ENCODE assay signal across 16 cellular contexts in genomic region chr10:50576245-50576815, GRCh38. TPM values are rescaled to one million over a fixed set of nuclear protein-coding genes. Genes with fewer than 3 reads are reported as not detected.
DNase-seq lines count a peak whose midpoint lies in the region; ATAC-seq and TF ChIP-seq lines count a peak whose summit lies in the region.
"Had no signal": no experiment of that assay in that cellular context is flagged by ENCODE, and none has a peak within 500 bp of the region (broad histone marks: within the 10 kb centered on the region; RNA-seq: fewer than 3 reads in every experiment).

No MANE protein-coding gene starts in this region.

- peak; percentile 33 for ATAC-seq in activated CD4-positive, alpha-beta T cell treated with anti-CD3 and anti-CD28 coated beads for 36 hours
- ATAC-seq in stimulated activated effector memory CD8-positive, alpha-beta T cell treated with anti-CD3 and anti-CD28 coated beads, Interleukin-12 subunit alpha, Interleukin-12 subunit beta, amount 100 ng/mL, for 72 hours, result peak; percentile 82
- ATAC-seq in GM21515 (IDR thresholded peaks at IDR 0.05; ENCODE audit: unreplicated experiment) (no peak), lower lobe of right lung (no peak)
- ATAC-seq: activated CD8-positive, alpha-beta T cell treated with anti-CD3 and anti-CD28 coated beads for 36 hours had no signal

- no peaks in the 10 kb centered on the region for H3K9me3 ChIP-seq in cardiac muscle cell (ENCODE audit: low read depth)
- H3K9me3 ChIP-seq in lower lobe of right lung, result no peaks in the 10 kb centered on the region
- H3K9me3 ChIP-seq: adrenal gland, psoas muscle, uterus had no signal

- no peaks in the 10 kb centered on the region for H3K27me3 ChIP-seq in cardiac muscle cell
- H3K27me3 ChIP-seq in lower lobe of right lung (ENCODE audit: low read depth), result no peaks in the 10 kb centered on the region
- H3K27me3 ChIP-seq: adrenal gland, uterus had no signal

- H3K9me3 Mint-ChIP-seq in activated CD4-positive, alpha-beta T cell treated with anti-CD3 and anti-CD28 coated beads for 36 hours (ENCODE audit: low read depth), result no peaks in the 10 kb centered on the region
- no peaks in the 10 kb centered on the region for H3K9me3 Mint-ChIP-seq in stimulated activated effector memory CD8-positive, alpha-beta T cell treated with anti-CD3 and anti-CD28 coated beads, Interleukin-12 subunit alpha, Interleukin-12 subunit beta, amount 100 ng/mL, for 72 hours
- H3K9me3 Mint-ChIP-seq: activated CD8-positive, alpha-beta T cell treated with anti-CD3 and anti-CD28 coated beads for 36 hours had no signal

- H3K27ac ChIP-seq in cardiac muscle cell (peak overlapping the region; percentile 93), lower lobe of right lung (no peak overlapping the region)
- H3K27ac ChIP-seq: epithelial cell of prostate, psoas muscle, SK-N-MC, uterus had no signal

- no peak overlapping the region for H3K4me3 Mint-ChIP-seq in activated CD4-positive, alpha-beta T cell treated with anti-CD3 and anti-CD28 coated beads for 36 hours
- no peak overlapping the region for H3K4me3 Mint-ChIP-seq in stimulated activated effector memory CD8-positive, alpha-beta T cell treated with anti-CD3 and anti-CD28 coated beads, Interleukin-12 subunit alpha, Interleukin-12 subunit beta, amount 100 ng/mL, for 72 hours
- H3K4me3 Mint-ChIP-seq: activated CD8-positive, alpha-beta T cell treated with anti-CD3 and anti-CD28 coated beads for 36 hours had no signal

- no peaks in the 10 kb centered on the region for H3K36me3 Mint-ChIP-seq in activated CD4-positive, alpha-beta T cell treated with anti-CD3 and anti-CD28 coated beads for 36 hours (ENCODE audit: low read depth)
- no peaks in the 10 kb centered on the region for H3K36me3 Mint-ChIP-seq in stimulated activated effector memory CD8-positive, alpha-beta T cell treated with anti-CD3 and anti-CD28 coated beads, Interleukin-12 subunit alpha, Interleukin-12 subunit beta, amount 100 ng/mL, for 72 hours

- intact Hi-C loops in activated CD4-positive, alpha-beta T cell treated with anti-CD3 and anti-CD28 coated beads for 36 hours (cut with DNase I, micrococcal nuclease), result no loop called here
- intact Hi-C loops in lower lobe of right lung (cut with DNase I), result no loop called here

- H3K4me3 ChIP-seq in cardiac muscle cell (no peak overlapping the region), lower lobe of right lung (no peak overlapping the region)
- H3K4me3 ChIP-seq: adrenal gland, psoas muscle, SK-N-MC, uterus had no signal

- CTCF ChIA-PET in activated CD4-positive, alpha-beta T cell treated with anti-CD3 and anti-CD28 coated beads for 36 hours (lab: Charles Lee), result interaction anchor here (0.6 to 1.3 kb wide), 7 partner anchors 9 to 84 kb away, joined by 3 to 4 read pairs (median 3); no protein-coding TSS in a partner anchor

- DNase-seq in activated CD4-positive, alpha-beta T cell treated with anti-CD3 and anti-CD28 coated beads for 36 hours, result no peak
- DNase-seq in activated CD4-positive, alpha-beta T cell treated with anti-CD3 and anti-CD28 coated beads for 4 hours, result no peak
- DNase-seq in T1000 (lab: John Stamatoyannopoulos, UW) (peak; percentile 23), cardiac muscle cell (ENCODE audit: low read depth in 1 of 2, low spot score in 1 of 2) (peak in 1 of 2 donors; percentile 27), dedifferentiated amniotic fluid mesenchymal stem cell (ENCODE audit: extremely low spot score) (no peak), lower lobe of right lung (no peak)
- DNase-seq in stimulated activated effector memory CD8-positive, alpha-beta T cell treated with anti-CD3 and anti-CD28 coated beads, Interleukin-12 subunit alpha, Interleukin-12 subunit beta, amount 100 ng/mL, for 72 hours (ENCODE audit: low spot score in 2 of 2), result no peak
- DNase-seq: activated CD8-positive, alpha-beta T cell treated with anti-CD3 and anti-CD28 coated beads for 36 hours; Karpas-422; NCI-H226; psoas muscle; uterus had no signal

- H3K27ac Mint-ChIP-seq in activated CD4-positive, alpha-beta T cell treated with anti-CD3 and anti-CD28 coated beads for 36 hours, result no peak overlapping the region
- peak overlapping the region; percentile 71 for H3K27ac Mint-ChIP-seq in stimulated activated effector memory CD8-positive, alpha-beta T cell treated with anti-CD3 and anti-CD28 coated beads, Interleukin-12 subunit alpha, Interleukin-12 subunit beta, amount 100 ng/mL, for 72 hours
- H3K27ac Mint-ChIP-seq: activated CD8-positive, alpha-beta T cell treated with anti-CD3 and anti-CD28 coated beads for 36 hours had no signal

- H3K36me3 ChIP-seq in cardiac muscle cell (no peaks in the 10 kb centered on the region), lower lobe of right lung (no peaks in the 10 kb centered on the region)
- H3K36me3 ChIP-seq: adrenal gland, uterus had no signal

- H3K4me1 ChIP-seq in cardiac muscle cell (ENCODE audit: low read depth), result peaks cover 40% of the 10 kb centered on the region
- H3K4me1 ChIP-seq in lower lobe of right lung, result peaks cover 24% of the 10 kb centered on the region
- H3K4me1 ChIP-seq: uterus had no signal

- no peaks in the 10 kb centered on the region for H3K27me3 Mint-ChIP-seq in activated CD4-positive, alpha-beta T cell treated with anti-CD3 and anti-CD28 coated beads for 36 hours
- H3K27me3 Mint-ChIP-seq: activated CD8-positive, alpha-beta T cell treated with anti-CD3 and anti-CD28 coated beads for 36 hours had no signal

- POLR2A ChIA-PET in activated CD4-positive, alpha-beta T cell treated with anti-CD3 and anti-CD28 coated beads for 36 hours (lab: Charles Lee), result interaction anchor here (0.8 to 1.0 kb wide), 2 partner anchors 40 to 61 kb away, joined by 3 to 5 read pairs; no protein-coding TSS in a partner anchor

- TF ChIP-seq CTCF in cardiac muscle cell (IDR thresholded peaks at IDR 0.05; ENCODE audit: low read depth, low read length) (no peak), lower lobe of right lung (IDR thresholded peaks at IDR 0.05) (no peak)

- H3K4me1 Mint-ChIP-seq in activated CD4-positive, alpha-beta T cell treated with anti-CD3 and anti-CD28 coated beads for 36 hours, result peaks cover 80% of the 10 kb centered on the region
- H3K4me1 Mint-ChIP-seq in stimulated activated effector memory CD8-positive, alpha-beta T cell treated with anti-CD3 and anti-CD28 coated beads, Interleukin-12 subunit alpha, Interleukin-12 subunit beta, amount 100 ng/mL, for 72 hours, result peaks cover 53% of the 10 kb centered on the region

RNA-seq across cellular contexts. Expression of gene SGMS1, which starts 47.4 kb away (rescaled TPM):
- 1 to 10 TPM; 7.5 to 9.0 TPM for total RNA-seq in activated CD4-positive, alpha-beta T cell treated with anti-CD3 and anti-CD28 coated beads for 36 hours
- total RNA-seq in cardiac muscle cell (23.0 and 41.6 TPM in 2 replicates), lower lobe of right lung (72.3 TPM)
- 12.1 and 29.1 TPM in 2 replicates for polyA plus RNA-seq in cardiac muscle cell

Comparison
In these comparisons a context has a peak if more than half of its experiments do, and no peak if none do; other contexts are left out.
1. ATAC-seq: peak in activated CD4-positive, alpha-beta T cell treated with anti-CD3 and anti-CD28 coated beads for 36 hours (single experiment) and stimulated activated effector memory CD8-positive, alpha-beta T cell treated with anti-CD3 and anti-CD28 coated beads, Interleukin-12 subunit alpha, Interleukin-12 subunit beta, amount 100 ng/mL, for 72 hours (single experiment); none in GM21515 (single experiment) and lower lobe of right lung (0 of 2).